In genomic region chr11:45805305-45806071, GRCh38 we compare ENCODE assay signal across 8 cellular contexts. TPM values are rescaled to one million over a fixed set of nuclear protein-coding genes. Genes with fewer than 3 reads are reported as not detected.
A peak's percentile ranks its signal among the peaks of the same experiment; 100 is the strongest.
DNase-seq lines count a peak whose midpoint lies in the region; ATAC-seq and TF ChIP-seq lines count a peak whose summit lies in the region.

No MANE protein-coding gene starts in this region.

- H3K27ac ChIP-seq in CD4-positive, alpha-beta T cell (ENCODE audit: low read depth, low read length): peak overlapping the region; percentile 79
- H3K27ac ChIP-seq in osteoblast (ENCODE audit: low read depth, low read length): peak overlapping the region; percentile 89

- H2AFZ ChIP-seq in osteoblast (ENCODE audit: low read length): peak overlapping the region; percentile 90

- peaks cover 22% of the 10 kb centered on the region for H3K36me3 ChIP-seq in osteoblast (ENCODE audit: insufficient read depth, low read length)

- H3K27ac Mint-ChIP-seq in CD4-positive, alpha-beta T cell: peak overlapping the region; percentile 76
- H3K27ac Mint-ChIP-seq in activated B cell treated with CpG ODN at 0.5 μM for 24 hours: peak overlapping the region; percentile 73

- CTCF ChIA-PET in CD4-positive, alpha-beta T cell (lab: Charles Lee): interaction anchor here (1.5 to 1.8 kb wide), 2 partner anchors 34 kb away, joined by 9 to 12 read pairs; no protein-coding TSS in a partner anchor
- CTCF ChIA-PET in activated B cell treated with CpG ODN at 0.5 μM for 24 hours (lab: Charles Lee): interaction anchor here (0.6 to 2.4 kb wide), 3 partner anchors 19 to 37 kb away, joined by 5 to 8 read pairs (median 5); no protein-coding TSS in a partner anchor

- H3K79me2 ChIP-seq in osteoblast (ENCODE audit: insufficient read depth, low read length): peaks cover 33% of the 10 kb centered on the region

- H3K9me3 ChIP-seq in CD4-positive, alpha-beta T cell (ENCODE audit: control insufficient read depth, low read length): no peaks in the 10 kb centered on the region
- no peaks in the 10 kb centered on the region for H3K9me3 ChIP-seq in osteoblast (ENCODE audit: low read depth, low read length)

- no peaks in the 10 kb centered on the region for H3K27me3 Mint-ChIP-seq in CD4-positive, alpha-beta T cell
- no peaks in the 10 kb centered on the region for H3K27me3 Mint-ChIP-seq in activated B cell treated with CpG ODN at 0.5 μM for 24 hours

- H3K4me3 Mint-ChIP-seq in CD4-positive, alpha-beta T cell: peak overlapping the region; percentile 94
- peak overlapping the region; percentile 92 for H3K4me3 Mint-ChIP-seq in activated B cell treated with CpG ODN at 0.5 μM for 24 hours

- intact Hi-C loops in CD4-positive, alpha-beta T cell (cut with DNase I, micrococcal nuclease): loop anchor here (1.0 kb wide), 4 partner anchors 34 to 113 kb away; partner anchors contain the start of gene CRY2 (in 1 of the 2)
- intact Hi-C loops in activated B cell treated with CpG ODN at 0.5 μM for 24 hours (cut with micrococcal nuclease): loop anchor here (1.0 to 10.0 kb wide), 13 partner anchors 14 to 1241 kb away; partner anchors contain the start of genes ATG13, CD82, CRY2 and HARBI1

- H3K4me1 ChIP-seq in osteoblast (ENCODE audit: insufficient read depth, low read length): peaks cover 23% of the 10 kb centered on the region

- H3K4me1 Mint-ChIP-seq in CD4-positive, alpha-beta T cell (ENCODE audit: low read depth): peaks cover 57% of the 10 kb centered on the region
- peaks cover 44% of the 10 kb centered on the region for H3K4me1 Mint-ChIP-seq in activated B cell treated with CpG ODN at 0.5 μM for 24 hours

- H3K9me3 Mint-ChIP-seq in CD4-positive, alpha-beta T cell: no peaks in the 10 kb centered on the region
- no peaks in the 10 kb centered on the region for H3K9me3 Mint-ChIP-seq in activated B cell treated with CpG ODN at 0.5 μM for 24 hours

- peak overlapping the region; percentile 97 for H3K4me2 ChIP-seq in osteoblast (ENCODE audit: insufficient read depth, low read length)

- H3K4me3 ChIP-seq in osteoblast (ENCODE audit: insufficient read depth, low read length): peak overlapping the region; percentile 97

- peak; percentile 41 for ATAC-seq in CD4-positive, alpha-beta T cell (ENCODE audit: poor library complexity)
- peak; percentile 23 for ATAC-seq in GM19328 (IDR thresholded peaks at IDR 0.05; ENCODE audit: unreplicated experiment)
- peak; percentile 42 for ATAC-seq in activated B cell treated with CpG ODN at 0.5 μM for 24 hours (ENCODE audit: low read depth)

- H4K20me1 ChIP-seq in osteoblast (ENCODE audit: insufficient read depth, low read length): peaks cover 43% of the 10 kb centered on the region

- no peak for TF ChIP-seq CTCF in CD4-positive, alpha-beta T cell (IDR thresholded peaks at IDR 0.05)
- TF ChIP-seq CTCF in activated B cell treated with CpG ODN at 0.5 μM for 24 hours (IDR thresholded peaks at IDR 0.05): no peak
- TF ChIP-seq CTCF in osteoblast (IDR thresholded peaks at IDR 0.05; ENCODE audit: extremely low read depth, low read depth, low read length): no peak
- no peak for TF ChIP-seq CTCF in GM20000 (IDR thresholded peaks at IDR 0.05; ENCODE audit: extremely low read depth, missing control alignments)

- DNase-seq in CD4-positive, alpha-beta T cell: peak in 1 of 10 experiments; percentile 34
- DNase-seq in HT-29 (ENCODE audit: low spot score) (peak; percentile 69), activated B cell treated with CpG ODN at 0.5 μM for 24 hours (peak; percentile 26), foreskin melanocyte (peak; percentile 46), osteoblast (ENCODE audit: insufficient read length, low spot score, missing footprints) (peak; percentile 94), GM20000 (ENCODE audit: low spot score) (no peak)
- DNase-seq in effector CD8-positive, alpha-beta T cell (lab: John Stamatoyannopoulos, UW): no peak

- POLR2A ChIA-PET in CD4-positive, alpha-beta T cell (lab: Charles Lee): interaction anchor here (1.0 to 3.0 kb wide), 4 partner anchors 13 to 42 kb away, joined by 5 to 23 read pairs (median 7); partner anchors contain the start of gene CRY2
- POLR2A ChIA-PET in activated B cell treated with CpG ODN at 0.5 μM for 24 hours (lab: Charles Lee): interaction anchor here (0.5 to 2.9 kb wide), 7 partner anchors 11 to 147 kb away, joined by 3 to 22 read pairs (median 4); partner anchors contain the start of gene CRY2

- H3K27me3 ChIP-seq in CD4-positive, alpha-beta T cell (ENCODE audit: control insufficient read depth, insufficient read depth, low read length): no peaks in the 10 kb centered on the region
- no peaks in the 10 kb centered on the region for H3K27me3 ChIP-seq in osteoblast (ENCODE audit: insufficient read depth, low read length)

- H3K36me3 Mint-ChIP-seq in CD4-positive, alpha-beta T cell (ENCODE audit: low read depth): peaks cover 40% of the 10 kb centered on the region
- peaks cover 29% of the 10 kb centered on the region for H3K36me3 Mint-ChIP-seq in activated B cell treated with CpG ODN at 0.5 μM for 24 hours (ENCODE audit: low read depth)

RNA-seq across cellular contexts. Expression of gene SLC35C1, which starts 0.5 kb away (rescaled TPM):
- 1 to 10 TPM; 4.4 to 4.9 TPM for total RNA-seq in CD4-positive, alpha-beta T cell
- total RNA-seq in HT-29 (2014; rRNA removed; shearing (Covaris generic)): 28.3 and 37.2 TPM in 2 replicates
- 8.6 and 8.8 TPM in 2 replicates for total RNA-seq in activated B cell treated with CpG ODN at 0.5 μM for 24 hours
- total RNA-seq in osteoblast: 10.6 and 12.3 TPM in 2 replicates

RNA-seq across cellular contexts. Expression of gene CRY2, which starts 41.8 kb away (rescaled TPM):
- total RNA-seq in CD4-positive, alpha-beta T cell: 100 to 1,000 TPM; 248 TPM
- total RNA-seq in HT-29 (2014; rRNA removed; shearing (Covaris generic)): 24.0 and 28.6 TPM in 2 replicates
- 47.5 and 56.8 TPM in 2 replicates for total RNA-seq in activated B cell treated with CpG ODN at 0.5 μM for 24 hours
- total RNA-seq in osteoblast: 21.0 and 21.8 TPM in 2 replicates

Comparison
In these comparisons a context has a peak if more than half of its experiments do, and no peak if none do; other contexts are left out.
1. DNase-seq: peak in HT-29 (single experiment), activated B cell treated with CpG ODN at 0.5 μM for 24 hours (single experiment), foreskin melanocyte (single experiment) and osteoblast (single experiment); none in effector CD8-positive, alpha-beta T cell (single experiment) and GM20000 (single experiment).
2. Peak in every context shown above with its lines, with median percentiles within 50 percentile points of each other: ATAC-seq.